ENCODE assay signal across 8 cellular contexts in the genomic region with DNA sequence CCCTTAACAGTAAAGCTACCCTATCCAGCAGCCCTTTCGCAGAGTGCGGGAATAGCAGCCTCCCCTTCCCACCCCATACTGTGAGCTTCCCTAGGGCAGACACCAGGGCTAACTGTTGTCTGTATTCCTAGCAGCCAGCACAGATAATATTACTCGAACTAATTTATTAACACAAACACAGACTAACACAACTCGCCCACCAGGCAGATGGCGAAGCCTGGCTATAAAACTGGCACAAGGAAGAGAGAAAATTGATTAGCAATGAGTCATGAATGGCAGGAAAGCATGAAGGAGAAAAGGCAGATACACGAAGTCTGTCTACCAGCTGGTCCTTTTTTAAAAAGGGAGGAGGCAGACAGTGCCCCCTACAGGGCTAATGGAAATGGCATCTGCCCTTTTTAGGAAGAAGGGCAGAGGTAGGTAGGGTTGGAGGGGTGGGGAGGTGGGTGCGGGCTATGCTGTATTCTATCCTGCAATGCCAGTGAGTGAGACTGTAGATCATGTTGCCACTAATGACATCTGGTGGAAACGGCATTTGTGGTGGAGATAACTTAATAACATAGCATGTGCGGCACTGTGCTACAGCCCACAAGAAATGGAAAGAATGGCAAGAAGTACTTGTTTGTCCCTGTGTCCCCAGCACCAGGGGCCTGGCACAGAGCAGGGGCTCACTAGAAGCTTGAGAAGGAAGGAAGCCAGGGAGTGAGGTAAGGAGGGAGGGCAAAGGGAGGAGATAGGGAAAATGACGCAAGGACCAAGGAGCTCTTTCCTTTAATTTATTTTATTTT. TPM values are rescaled to one million over a fixed set of nuclear protein-coding genes. Genes with fewer than 3 reads are reported as not detected.
DNase-seq lines count a peak whose midpoint lies in the region; ATAC-seq and TF ChIP-seq lines count a peak whose summit lies in the region.

No MANE protein-coding gene starts in this region.

- WGBS in psoas muscle, 3 donors: 25 to 40% (median 35%) methylated on average over 10 of the region's 10 CpGs

- H3K27ac ChIP-seq in HUES48 (ENCODE audit: low read depth, low read length) (no peak overlapping the region), psoas muscle (no peak overlapping the region)

- H3K4me1 ChIP-seq in HUES48 (ENCODE audit: control insufficient read depth, insufficient read depth, low read length) (peaks cover 6% of the 10 kb centered on the region), psoas muscle (no peaks in the 10 kb centered on the region)

- H3K9me3 ChIP-seq in HUES48 (ENCODE audit: control insufficient read depth, insufficient read depth, low read length) (no peaks in the 10 kb centered on the region), psoas muscle (no peaks in the 10 kb centered on the region)

- peak; percentile 69 for DNase-seq in COLO668 (lab: John Stamatoyannopoulos, UW; ENCODE audit: unreplicated experiment)
- DNase-seq in RPMI7951 (ENCODE audit: low read depth): peak; percentile 79
- peak; percentile 26 for DNase-seq in activated T-helper 1 cell treated with Interleukin-2 at 50 U/mL for 16 hours (ENCODE audit: low read depth)
- DNase-seq in foreskin melanocyte: peak; percentile 68
- no peak for DNase-seq in psoas muscle

- TF ChIP-seq CTCF in psoas muscle (IDR thresholded peaks at IDR 0.05): peak; percentile 47

- peak overlapping the region; percentile 27; the same call in 1 of the 2 replicates for H3K4me3 ChIP-seq in HUES48 (ENCODE audit: low read depth, low read length)
- H3K4me3 ChIP-seq in psoas muscle: no peak overlapping the region

- H3K36me3 ChIP-seq in HUES48 (ENCODE audit: control insufficient read depth, insufficient read depth, low read length) (no peaks in the 10 kb centered on the region), psoas muscle (ENCODE audit: insufficient read depth in 1 of 2, low read depth in 1 of 2) (no peaks in the 10 kb centered on the region)

- peaks cover 6% of the 10 kb centered on the region; the same call in 1 of the 2 replicates for H3K27me3 ChIP-seq in HUES48 (ENCODE audit: control insufficient read depth, insufficient read depth, low read length)
- H3K27me3 ChIP-seq in psoas muscle (ENCODE audit: insufficient read depth in 3 of 3, low read length in 2 of 3): peaks cover 0 to 4% (median 0%) of the 10 kb centered on the region in 3 donors

- intact Hi-C loops in psoas muscle (cut with DNase I): no loop called here

- H3K9ac ChIP-seq in HUES48 (ENCODE audit: low read depth, low read length): no peak overlapping the region

- ATAC-seq in psoas muscle (peak; percentile 36 to 55 (median 50)), GM18519 (IDR thresholded peaks at IDR 0.05; ENCODE audit: low FRiP score, unreplicated experiment) (no peak), HG02852 (IDR thresholded peaks at IDR 0.05; ENCODE audit: unreplicated experiment) (no peak)

RNA-seq across cellular contexts. Expression of a gene that starts 30.6 kb away (rescaled TPM):
- 23.5 and 25.6 TPM in 2 replicates for total RNA-seq in RPMI7951 (2014; rRNA removed; shearing (Covaris generic))
- total RNA-seq in psoas muscle: 10 to 100 TPM in 3 of 4 donors, 1 to 10 TPM in 1; 8.0 to 26.1 (median 22.7) TPM
- polyA plus RNA-seq in psoas muscle: 10 to 100 TPM; 14.7 to 43.5 (median 14.9) TPM

Comparison
In these comparisons a context has a peak if more than half of its experiments do, and no peak if none do; other contexts are left out.
1. DNase-seq: peak in COLO668 (single experiment), RPMI7951 (single experiment), activated T-helper 1 cell treated with Interleukin-2 at 50 U/mL for 16 hours (single experiment) and foreskin melanocyte (single experiment); none in psoas muscle (0 of 2).
2. ATAC-seq: peak in psoas muscle (4 of 4); none in GM18519 (single experiment) and HG02852 (single experiment).